23 cellular contexts compared by ENCODE assay signal in genomic region chr10:3813267-3813666, GRCh38. TPM values are rescaled to one million over a fixed set of nuclear protein-coding genes. Genes with fewer than 3 reads are reported as not detected.
A peak's percentile ranks its signal among the peaks of the same experiment; 100 is the strongest.
DNase-seq lines count a peak whose midpoint lies in the region; ATAC-seq, FAIRE-seq and TF ChIP-seq lines count a peak whose summit lies in the region.
"Had no signal": no experiment of that assay in that cellular context is flagged by ENCODE, and none has a peak within 500 bp of the region (broad histone marks: within the 10 kb centered on the region; RNA-seq: fewer than 3 reads in every experiment).

No MANE protein-coding gene starts in this region.

- no peak for TF ChIP-seq EP300 in stomach (IDR thresholded peaks at IDR 0.05)

- H3K9me3 ChIP-seq in GM23248 (ENCODE audit: low read depth) (no peaks in the 10 kb centered on the region), astrocyte (ENCODE audit: insufficient read depth, low read depth, low read length) (no peaks in the 10 kb centered on the region), mesenchymal stem cell (ENCODE audit: control insufficient read depth, low read length) (no peaks in the 10 kb centered on the region), stomach (no peaks in the 10 kb centered on the region)
- H3K9me3 ChIP-seq: heart left ventricle, right atrium auricular region, testis had no signal

- no peaks in the 10 kb centered on the region for H3K79me1 ChIP-seq in mesenchymal stem cell (replicated peaks; ENCODE audit: low read length, poor library complexity, severe bottlenecking)

- H3F3A ChIP-seq in GM23248 (ENCODE audit: insufficient read depth) = peaks cover 48% of the 10 kb centered on the region

- no peak overlapping the region for H4K8ac ChIP-seq in mesenchymal stem cell (ENCODE audit: low read length)

- H3K4me1 Mint-ChIP-seq in astrocyte (ENCODE audit: low read depth, unreplicated experiment) = peaks cover 49% of the 10 kb centered on the region

- no peaks in the 10 kb centered on the region for H3K27me3 ChIP-seq in GM23248 (replicated peaks; ENCODE audit: insufficient read depth)
- no peaks in the 10 kb centered on the region for H3K27me3 ChIP-seq in astrocyte (ENCODE audit: insufficient read depth, low read length)
- H3K27me3 ChIP-seq in mesenchymal stem cell (ENCODE audit: control insufficient read depth in 1 of 2, insufficient read depth in 1 of 2, low read length in 2 of 2) = no peaks in the 10 kb centered on the region
- no peaks in the 10 kb centered on the region for H3K27me3 ChIP-seq in stomach
- H3K27me3 ChIP-seq: heart left ventricle, right atrium auricular region, testis had no signal

- no peak overlapping the region for H3K4me3 Mint-ChIP-seq in astrocyte (ENCODE audit: unreplicated experiment)
- H3K4me3 Mint-ChIP-seq: activated T-cell treated with anti-CD3 and anti-CD28 coated beads, Interleukin-2, amount 50 U/mL, for 4 hours; B cell; mesothelial cell of epicardium had no signal

- no peaks in the 10 kb centered on the region for H3K9me2 ChIP-seq in GM23248 (ENCODE audit: insufficient read depth)

- peak; percentile 28 for DNase-seq in AG10803 (ENCODE audit: low read depth)
- peak; percentile 46 for DNase-seq in GM23248
- no peak for DNase-seq in astrocyte (ENCODE audit: low read depth)
- no peak for DNase-seq in mesenchymal stem cell
- DNase-seq in stomach = no peak
- DNase-seq: activated CD4-positive, alpha-beta T cell treated with anti-CD3 and anti-CD28 coated beads, Interleukin-2, amount 50 U/mL, for 1 hour; activated T-cell treated with anti-CD3 and anti-CD28 coated beads, Interleukin-2, amount 50 U/mL, for 4 hours; heart left ventricle; kidney; NCI-H2029 treated with DMSO at 0.1 percent for 48 hours; NCI-H69; OCI-M1; stimulated activated CD4-positive, alpha-beta T cell treated with anti-CD3 and anti-CD28 coated beads, Interleukin-2, amount 100 ng/mL, for 24 hours; testis had no signal

- no peak overlapping the region for H3K4ac ChIP-seq in mesenchymal stem cell (ENCODE audit: low read depth in 1 of 2, low read length in 2 of 2)

- no peak overlapping the region for H3K14ac ChIP-seq in mesenchymal stem cell (ENCODE audit: low read length in 2 of 2)

- H4K91ac ChIP-seq in mesenchymal stem cell (ENCODE audit: low read length) = no peak overlapping the region

- TF ChIP-seq CTCF in AG10803 (conservative IDR thresholded peaks at IDR 0.05; ENCODE audit: low read length) (no peak), astrocyte (IDR thresholded peaks at IDR 0.05; ENCODE audit: insufficient read depth, low read depth, low read length) (no peak), stomach (IDR thresholded peaks at IDR 0.05) (no peak)

- no peak overlapping the region for H3K23ac ChIP-seq in mesenchymal stem cell (ENCODE audit: low read length in 2 of 2)

- H3K27ac Mint-ChIP-seq in astrocyte (ENCODE audit: unreplicated experiment) = peak overlapping the region; percentile 55
- H3K27ac Mint-ChIP-seq: B cell, mesothelial cell of epicardium had no signal

- H3K79me2 ChIP-seq in GM23248 (ENCODE audit: insufficient read depth) (no peaks in the 10 kb centered on the region), astrocyte (ENCODE audit: insufficient read depth, low read length) (no peaks in the 10 kb centered on the region)

- no peak for TF ChIP-seq POLR2A in stomach (IDR thresholded peaks at IDR 0.05)

- 33 to 40% methylated on average over 4 of the region's 4 CpGs for WGBS in GM23248 (ENCODE audit: low coverage in 1 of 2, low lambda C conversion rate in 2 of 2, missing lambda C conversion rate in 2 of 2), 2 experiments
- WGBS in mesenchymal stem cell = 100% methylated on average over 3 of the region's 4 CpGs
- WGBS in stomach, 5 donors = 86 to 95% (median 92%) methylated on average over 4 of the region's 4 CpGs

- no peak overlapping the region for H2BK5ac ChIP-seq in mesenchymal stem cell (ENCODE audit: low read depth, low read length, poor library complexity, severe bottlenecking)

- H3K36me3 ChIP-seq in GM23248 (ENCODE audit: low read depth) (no peaks in the 10 kb centered on the region), astrocyte (ENCODE audit: insufficient read depth, low read length) (no peaks in the 10 kb centered on the region), mesenchymal stem cell (ENCODE audit: control insufficient read depth in 1 of 2, insufficient read depth in 2 of 2, low read depth in 1 of 2, low read length in 2 of 2) (no peaks in the 10 kb centered on the region), stomach (no peaks in the 10 kb centered on the region)
- H3K36me3 ChIP-seq: heart left ventricle, right atrium auricular region had no signal

- H3K9ac ChIP-seq in GM23248 (peak overlapping the region; percentile 73), astrocyte (ENCODE audit: low read length) (no peak overlapping the region), mesenchymal stem cell (ENCODE audit: low read length) (peak overlapping the region; percentile 80)

- peak overlapping the region; percentile 71 for H2AFZ ChIP-seq in GM23248
- H2AFZ ChIP-seq in astrocyte (ENCODE audit: low read depth, low read length) = no peak overlapping the region
- H2AFZ ChIP-seq in mesenchymal stem cell (ENCODE audit: low read depth, low read length) = no peak overlapping the region

- H3K4me2 ChIP-seq in GM23248 (ENCODE audit: unreplicated experiment) (peak overlapping the region; percentile 61), astrocyte (ENCODE audit: low read length) (no peak overlapping the region), mesenchymal stem cell (ENCODE audit: low read length, poor library complexity, severe bottlenecking) (no peak overlapping the region)

- H3K27ac ChIP-seq in GM23248 = peak overlapping the region; percentile 85
- no peak overlapping the region for H3K27ac ChIP-seq in astrocyte (ENCODE audit: low read depth, low read length)
- no peak overlapping the region for H3K27ac ChIP-seq in mesenchymal stem cell (ENCODE audit: low read length, poor library complexity, severe bottlenecking)
- peak overlapping the region in 2 of 5 donors; percentile 47 to 91 for H3K27ac ChIP-seq in stomach
- H3K27ac ChIP-seq: right atrium auricular region, SK-N-MC, testis had no signal

- H3K4me3 ChIP-seq in AG10803 (ENCODE audit: low read length) (no peak overlapping the region), GM23248 (0 out of 2 replicates have a peak overlapping the region, but pooled peaks have one; percentile 44), astrocyte (ENCODE audit: insufficient read depth, low read depth, low read length) (no peak overlapping the region), mesenchymal stem cell (ENCODE audit: insufficient read depth in 1 of 2, low read depth in 1 of 2, low read length in 2 of 2) (peak overlapping the region in 1 of 2 experiments; percentile 40), stomach (no peak overlapping the region)
- H3K4me3 ChIP-seq: heart left ventricle, right atrium auricular region, SK-N-MC, testis had no signal

- no peak overlapping the region for H2BK120ac ChIP-seq in mesenchymal stem cell (ENCODE audit: low read depth, low read length)

- FAIRE-seq in astrocyte (lab: Jason Lieb, UNC) = no peak
- FAIRE-seq: kidney, TTC549 had no signal

- H3K36me3 Mint-ChIP-seq in astrocyte (ENCODE audit: low read depth, unreplicated experiment) = no peaks in the 10 kb centered on the region
- H3K36me3 Mint-ChIP-seq: mesothelial cell of epicardium had no signal

- peak overlapping the region; percentile 79 for H2BK15ac ChIP-seq in mesenchymal stem cell (ENCODE audit: low read depth, poor library complexity, severe bottlenecking)

- H4K20me1 ChIP-seq in GM23248 (ENCODE audit: insufficient read depth) (no peaks in the 10 kb centered on the region), astrocyte (ENCODE audit: insufficient read depth, low read length) (no peaks in the 10 kb centered on the region)

- in situ Hi-C loops in GM23248 (cut with MboI) = loop anchor here (25.0 kb wide), 1 partner anchor 849 kb away; no protein-coding TSS in a partner anchor

- H3K9me3 Mint-ChIP-seq in astrocyte (ENCODE audit: unreplicated experiment) = peaks cover 4% of the 10 kb centered on the region
- H3K9me3 Mint-ChIP-seq: activated T-cell treated with anti-CD3 and anti-CD28 coated beads, Interleukin-2, amount 50 U/mL, for 4 hours; mesothelial cell of epicardium had no signal

- intact Hi-C loops in stomach (cut with DNase I; ENCODE audit: low total_unique reads) = no loop called here

- no peak overlapping the region for H3K18ac ChIP-seq in mesenchymal stem cell (ENCODE audit: low read depth in 1 of 2, low read length in 2 of 2)

- H3K4me1 ChIP-seq in GM23248 (ENCODE audit: insufficient read depth) (peaks cover 45% of the 10 kb centered on the region), astrocyte (ENCODE audit: insufficient read depth, low read length) (peaks cover 27% of the 10 kb centered on the region), mesenchymal stem cell (ENCODE audit: control insufficient read depth, insufficient read depth, low read depth, low read length) (peaks cover 16% of the 10 kb centered on the region), stomach (peaks cover 31 to 42% (median 34%) of the 10 kb centered on the region in 4 donors)
- H3K4me1 ChIP-seq: testis had no signal

- H2AK5ac ChIP-seq in mesenchymal stem cell (ENCODE audit: low read length, severe bottlenecking) = peak overlapping the region; percentile 78

- no peak for ATAC-seq in GM21825 (IDR thresholded peaks at IDR 0.05; ENCODE audit: unreplicated experiment)
- ATAC-seq in HG02970 (IDR thresholded peaks at IDR 0.05; ENCODE audit: low FRiP score, unreplicated experiment) = no peak
- no peak for ATAC-seq in GM18907 (IDR thresholded peaks at IDR 0.05; ENCODE audit: unreplicated experiment)
- ATAC-seq: activated T-cell treated with anti-CD3 and anti-CD28 coated beads, Interleukin-2, amount 50 U/mL, for 4 hours; esophagus mucosa; heart left ventricle had no signal

- no peaks in the 10 kb centered on the region for H3K27me3 Mint-ChIP-seq in astrocyte (ENCODE audit: low read depth, unreplicated experiment)
- H3K27me3 Mint-ChIP-seq: B cell had no signal

- H2BK12ac ChIP-seq in mesenchymal stem cell (ENCODE audit: low read length in 2 of 2) = no peak overlapping the region

RNA-seq across cellular contexts. Expression of gene KLF6, which starts 28.3 kb away (rescaled TPM):
- total RNA-seq in GM23248 (2014; rRNA removed; shearing (Covaris generic)) = 49.8 and 58.9 TPM in 2 replicates
- 264 and 279 TPM in 2 replicates for polyA plus RNA-seq in GM23248 (2016; fragmentation: Nextera tagmentation; extraction: Ambion mirVana)
- total RNA-seq in astrocyte = 250 and 319 TPM in 2 replicates
- polyA plus RNA-seq in mesenchymal stem cell (2013, experiment 1 of 2) = 195 TPM
- 183 TPM for polyA plus RNA-seq in mesenchymal stem cell (2013, experiment 2 of 2)
- 100 to 1,000 TPM in 4 of 5 donors, 10 to 100 TPM in 1; 78.2 to 187 (median 119) TPM for total RNA-seq in stomach
- 10 to 100 TPM; 25.9 to 57.0 (median 31.4) TPM for polyA plus RNA-seq in stomach

Comparison
In these comparisons a context has a peak if more than half of its experiments do, and no peak if none do; other contexts are left out.
1. DNase-seq: peak in AG10803 (single experiment) and GM23248 (single experiment); none in astrocyte (single experiment), mesenchymal stem cell (single experiment) and stomach (single experiment).